ENCODE assay signal across 12 cellular contexts in the genomic region with DNA sequence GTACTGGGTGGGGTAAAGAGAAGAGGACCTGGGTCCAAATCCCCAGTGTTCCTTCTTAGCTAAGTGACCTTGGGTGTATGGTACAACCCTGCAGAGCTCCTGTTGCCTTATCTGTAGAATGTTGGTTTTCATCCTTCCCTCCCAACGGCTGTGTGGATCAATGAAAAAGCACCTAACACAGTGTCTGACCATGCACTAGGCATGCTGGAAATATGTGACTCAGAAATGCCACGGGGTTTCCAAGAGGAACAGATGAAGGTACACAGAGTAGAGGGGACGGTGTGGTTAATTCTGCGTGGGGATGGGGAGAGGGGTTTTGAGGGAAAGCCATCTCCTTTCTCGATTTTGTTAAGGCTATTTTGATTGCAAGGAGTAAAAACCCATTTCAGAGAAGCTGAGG.
"Had no signal": no experiment of that assay in that cellular context is flagged by ENCODE, and none has a peak within 500 bp of the region (broad histone marks: within the 10 kb centered on the region; RNA-seq: fewer than 3 reads in every experiment).

No MANE protein-coding gene starts in this region.

- H3K4me3 Mint-ChIP-seq: endodermal cell, mesothelial cell of epicardium had no signal

- H3K9me3 Mint-ChIP-seq: endodermal cell, mesothelial cell of epicardium had no signal

- DNase-seq: activated CD8-positive, alpha-beta memory T cell treated with anti-CD3 and anti-CD28 coated beads, Interleukin-2, amount 50 U/mL, for 4 hours; activated gamma-delta T cell treated with Interleukin-2 at 50 U/mL for 16 hours; brain microvascular endothelial cell; dermis blood vessel endothelial cell; endodermal cell; erythroblast; kidney glomerular epithelial cell; retina; RPMI8226; T1000; upper lobe of right lung had no signal

- H3K27ac Mint-ChIP-seq: endodermal cell, mesothelial cell of epicardium had no signal

- ATAC-seq: upper lobe of right lung had no signal
